In genomic region chr22:50192825-50193204, GRCh38 we compare ENCODE assay signal across 13 cellular contexts. TPM values are rescaled to one million over a fixed set of nuclear protein-coding genes. Genes with fewer than 3 reads are reported as not detected.
DNase-seq lines count a peak whose midpoint lies in the region; ATAC-seq and TF ChIP-seq lines count a peak whose summit lies in the region.
"Had no signal": no experiment of that assay in that cellular context is flagged by ENCODE, and none has a peak within 500 bp of the region (broad histone marks: within the 10 kb centered on the region; RNA-seq: fewer than 3 reads in every experiment).

No MANE protein-coding gene starts in this region.

- no peak for TF ChIP-seq CTCF in GM12875 (IDR thresholded peaks at IDR 0.05; ENCODE audit: borderline replicate concordance, insufficient read depth, low read depth, low read length)
- no peak for TF ChIP-seq CTCF in neutrophil (IDR thresholded peaks at IDR 0.05)

- H3K4me3 Mint-ChIP-seq in T-helper 17 cell = peak overlapping the region; percentile 95
- H3K4me3 Mint-ChIP-seq: H9 had no signal

- no peaks in the 10 kb centered on the region for H3K9me3 Mint-ChIP-seq in activated naive CD4-positive, alpha-beta T cell treated with anti-CD3 and anti-CD28 coated beads, Interleukin-2, amount 50 U/mL, for 72 hours
- H3K9me3 Mint-ChIP-seq: H9 had no signal

- peaks cover 28% of the 10 kb centered on the region for H3K4me1 Mint-ChIP-seq in T-helper 17 cell

- peaks cover 43% of the 10 kb centered on the region for H3K36me3 ChIP-seq in neutrophil
- H3K36me3 ChIP-seq: ovary, uterus had no signal

- no peaks in the 10 kb centered on the region for H3K36me3 Mint-ChIP-seq in T-helper 17 cell (ENCODE audit: low read depth)
- H3K36me3 Mint-ChIP-seq in activated naive CD4-positive, alpha-beta T cell treated with anti-CD3 and anti-CD28 coated beads, Interleukin-2, amount 50 U/mL, for 72 hours = peaks cover 0 to 13% of the 10 kb centered on the region in 2 donors

- H3K27me3 ChIP-seq in neutrophil = no peaks in the 10 kb centered on the region
- H3K27me3 ChIP-seq: ovary, uterus had no signal

- no peaks in the 10 kb centered on the region for H3K27me3 Mint-ChIP-seq in T-helper 17 cell

- peak overlapping the region; percentile 99 for H3K27ac ChIP-seq in neutrophil
- H3K27ac ChIP-seq: ovary, uterus had no signal

- H3K27ac Mint-ChIP-seq in T-helper 17 cell = peak overlapping the region; percentile 99
- H3K27ac Mint-ChIP-seq in activated naive CD4-positive, alpha-beta T cell treated with anti-CD3 and anti-CD28 coated beads, Interleukin-2, amount 50 U/mL, for 72 hours = peak overlapping the region; percentile 90 to 97

- peak; percentile 26 for ATAC-seq in T-helper 17 cell
- ATAC-seq in activated naive CD4-positive, alpha-beta T cell treated with anti-CD3 and anti-CD28 coated beads, Interleukin-2, amount 50 U/mL, for 72 hours = no peak
- no peak for ATAC-seq in GM21528 (IDR thresholded peaks at IDR 0.05; ENCODE audit: low FRiP score, unreplicated experiment)
- no peak for ATAC-seq in GM19463 (IDR thresholded peaks at IDR 0.05; ENCODE audit: unreplicated experiment)
- ATAC-seq in HG03095 (IDR thresholded peaks at IDR 0.05; ENCODE audit: unreplicated experiment) = no peak

- DNase-seq in T-helper 17 cell = peak in 2 of 3 donors; percentile 56 to 59
- DNase-seq in activated naive CD4-positive, alpha-beta T cell treated with anti-CD3 and anti-CD28 coated beads, Interleukin-2, amount 50 U/mL, for 72 hours (ENCODE audit: low spot score in 2 of 2) = no peak
- no peak for DNase-seq in H4 (ENCODE audit: low spot score)
- DNase-seq: H9, kidney glomerular epithelial cell, NCI-H1105, uterus had no signal

- H3K4me3 ChIP-seq in GM12875 (ENCODE audit: low read depth, low read length) (peak overlapping the region; percentile 47), neutrophil (ENCODE audit: low read depth in 1 of 2, low read length in 1 of 2) (peak overlapping the region; percentile 78 to 83)
- H3K4me3 ChIP-seq: ovary, uterus had no signal

- peaks cover 57 to 58% of the 10 kb centered on the region in 2 experiments for H3K4me1 ChIP-seq in neutrophil (ENCODE audit: control insufficient read depth in 1 of 2, insufficient read depth in 1 of 2, low read depth in 1 of 2, low read length in 1 of 2)

- H3K9me3 ChIP-seq in T-helper 17 cell (ENCODE audit: control insufficient read depth, low read length, poor library complexity, severe bottlenecking) (no peaks in the 10 kb centered on the region), neutrophil (no peaks in the 10 kb centered on the region)
- H3K9me3 ChIP-seq: ovary, uterus had no signal

RNA-seq across cellular contexts. Expression of gene TRABD, which starts 7.1 kb away (rescaled TPM):
- 100 to 1,000 TPM; 141 to 158 TPM for total RNA-seq in T-helper 17 cell
- 10 to 100 TPM; 84.4 to 98.2 TPM for total RNA-seq in activated naive CD4-positive, alpha-beta T cell treated with anti-CD3 and anti-CD28 coated beads, Interleukin-2, amount 50 U/mL, for 72 hours
- 13.7 and 17.2 TPM in 2 replicates for total RNA-seq in H4 (2014; rRNA removed; shearing (Covaris generic))

RNA-seq across cellular contexts. Expression of gene SELENOO, which starts 8.0 kb away (rescaled TPM):
- total RNA-seq in T-helper 17 cell = 10 to 100 TPM; 27.4 to 29.5 TPM
- total RNA-seq in activated naive CD4-positive, alpha-beta T cell treated with anti-CD3 and anti-CD28 coated beads, Interleukin-2, amount 50 U/mL, for 72 hours = 10 to 100 TPM; 22.5 to 23.4 TPM
- 13.4 and 19.6 TPM in 2 replicates for total RNA-seq in H4 (2014; rRNA removed; shearing (Covaris generic))

RNA-seq across cellular contexts. Expression of gene PANX2, which starts 22.3 kb away (rescaled TPM):
- total RNA-seq in T-helper 17 cell = under 1 TPM in 1 of 2 donors, not detected in 1; 0.29 TPM
- 1 to 10 TPM; 2.1 to 2.5 TPM for total RNA-seq in activated naive CD4-positive, alpha-beta T cell treated with anti-CD3 and anti-CD28 coated beads, Interleukin-2, amount 50 U/mL, for 72 hours
- total RNA-seq in H4 (2014; rRNA removed; shearing (Covaris generic)) = 4.2 and 4.4 TPM in 2 replicates

RNA-seq across cellular contexts. Expression of gene TUBGCP6, which starts 52.0 kb away (rescaled TPM):
- total RNA-seq in T-helper 17 cell = 100 to 1,000 TPM; 110 to 122 TPM
- total RNA-seq in activated naive CD4-positive, alpha-beta T cell treated with anti-CD3 and anti-CD28 coated beads, Interleukin-2, amount 50 U/mL, for 72 hours = 10 to 100 TPM; 49.6 to 50.9 TPM
- 4.9 and 5.0 TPM in 2 replicates for total RNA-seq in H4 (2014; rRNA removed; shearing (Covaris generic))

RNA-seq across cellular contexts. Expression of gene HDAC10, which starts 58.2 kb away (rescaled TPM):
- total RNA-seq in T-helper 17 cell = 100 to 1,000 TPM in 1 of 2 donors, 10 to 100 TPM in 1; 95.5 to 105 TPM
- 10 to 100 TPM; 43.7 to 67.3 TPM for total RNA-seq in activated naive CD4-positive, alpha-beta T cell treated with anti-CD3 and anti-CD28 coated beads, Interleukin-2, amount 50 U/mL, for 72 hours
- 5.1 and 5.9 TPM in 2 replicates for total RNA-seq in H4 (2014; rRNA removed; shearing (Covaris generic))

Comparison
In these comparisons a context has a peak if more than half of its experiments do, and no peak if none do; other contexts are left out.
1. DNase-seq: peak in T-helper 17 cell (2 of 3); none in activated naive CD4-positive, alpha-beta T cell treated with anti-CD3 and anti-CD28 coated beads, Interleukin-2, amount 50 U/mL, for 72 hours (0 of 2) and H4 (single experiment).